In genomic region chr6:15131234-15132195, GRCh38 we compare ENCODE assay signal across 20 cellular contexts.
DNase-seq lines count a peak whose midpoint lies in the region; ATAC-seq, FAIRE-seq and TF ChIP-seq lines count a peak whose summit lies in the region.
"Had no signal": no experiment of that assay in that cellular context is flagged by ENCODE, and none has a peak within 500 bp of the region (broad histone marks: within the 10 kb centered on the region; RNA-seq: fewer than 3 reads in every experiment).

No MANE protein-coding gene starts in this region.

- TF ChIP-seq RAD21 in K562 (CRISPR knock-in tag; conservative IDR thresholded peaks at IDR 0.05 in 1 of 2, IDR thresholded peaks at IDR 0.05 in 1 of 2): no peak

- H4K8ac ChIP-seq in trophoblast cell (ENCODE audit: low read depth, low read length): peak overlapping the region; percentile 14

- H3K4me1 ChIP-seq in K562 (replicated peaks in 1 of 2; ENCODE audit: control insufficient read depth in 2 of 2, insufficient read depth in 2 of 2, low read length in 2 of 2): peaks cover 0 to 11% of the 10 kb centered on the region in 2 experiments; a peak in 2 of 5 replicates
- peaks cover 8 to 14% of the 10 kb centered on the region in 2 experiments for H3K4me1 ChIP-seq in trophoblast cell (ENCODE audit: control insufficient read depth in 1 of 2, insufficient read depth in 2 of 2, low read length in 2 of 2)
- H3K4me1 ChIP-seq: pancreas, SJCRH30 had no signal

- no peaks in the 10 kb centered on the region for H4K20me1 ChIP-seq in K562 (replicated peaks; ENCODE audit: control insufficient read depth, insufficient read depth, low read length)

- ATAC-seq in K562 (peak; percentile 14; the same call in 1 of the 3 replicates), GM18505 (IDR thresholded peaks at IDR 0.05; ENCODE audit: unreplicated experiment) (no peak)
- ATAC-seq: activated T-cell treated with anti-CD3 and anti-CD28 coated beads, Interleukin-2, amount 50 U/mL, for 72 hours; effector memory CD8-positive, alpha-beta T cell; pancreas had no signal

- no peak overlapping the region for H3K4ac ChIP-seq in trophoblast cell (ENCODE audit: low read depth, low read length)

- no peaks in the 10 kb centered on the region for H3K36me3 ChIP-seq in K562 (ENCODE audit: control insufficient read depth, insufficient read depth, low read length)
- no peaks in the 10 kb centered on the region for H3K36me3 ChIP-seq in trophoblast cell (ENCODE audit: control insufficient read depth in 1 of 2, insufficient read depth in 2 of 2, low read length in 2 of 2)
- H3K36me3 ChIP-seq: pancreas, SJCRH30 had no signal

- 64% methylated on average over 12 of the region's 12 CpGs for WGBS in K562 (ENCODE audit: insufficient coverage, low coverage, missing lambda C conversion rate)
- no CpG with 5 or more reads among the region's 12 CpGs for WGBS in trophoblast cell (ENCODE audit: extremely low coverage, insufficient coverage, insufficient read length)

- no peak for TF ChIP-seq EP300 in K562 (IDR thresholded peaks at IDR 0.05; ENCODE audit: low read length)

- H2BK120ac ChIP-seq in trophoblast cell (ENCODE audit: insufficient read depth, low read length, poor library complexity): peak overlapping the region; percentile 65

- H3K23ac ChIP-seq in trophoblast cell (ENCODE audit: low read length): no peak overlapping the region

- H2BK12ac ChIP-seq in trophoblast cell (ENCODE audit: low read length): peak overlapping the region; percentile 82

- H3K27me3 ChIP-seq in K562 (ENCODE audit: control insufficient read depth in 2 of 2, insufficient read depth in 2 of 2, low read length in 2 of 2) (no peaks in the 10 kb centered on the region), trophoblast cell (ENCODE audit: insufficient read depth, low read length) (no peaks in the 10 kb centered on the region)
- H3K27me3 ChIP-seq: pancreas, SJCRH30 had no signal

- H3K14ac ChIP-seq in trophoblast cell (ENCODE audit: low read length): no peak overlapping the region

- TF ChIP-seq CTCF in K562 (IDR thresholded peaks at IDR 0.05 in 2 of 3, conservative IDR thresholded peaks at IDR 0.05 in 1 of 3; ENCODE audit: insufficient read depth in 2 of 3, low read depth in 1 of 3, low read length in 3 of 3): no peak

- H3K79me2 ChIP-seq in K562 (ENCODE audit: control insufficient read depth, insufficient read depth, low read length) (no peaks in the 10 kb centered on the region), trophoblast cell (ENCODE audit: control insufficient read depth, insufficient read depth, low read length, poor library complexity) (peaks cover 2% of the 10 kb centered on the region)

- H3K79me1 ChIP-seq in trophoblast cell (ENCODE audit: low read length): peaks cover 21% of the 10 kb centered on the region

- no peaks in the 10 kb centered on the region for H3K9me1 ChIP-seq in K562 (ENCODE audit: control insufficient read depth, insufficient read depth, low read length)

- H3K9ac ChIP-seq in K562 (ENCODE audit: insufficient read depth in 1 of 2, low read depth in 2 of 2, low read length in 2 of 2): 0 out of 4 replicates have a peak overlapping the region, but pooled peaks of 1 of the 2 experiments have one; percentile 54
- no peak overlapping the region for H3K9ac ChIP-seq in trophoblast cell (ENCODE audit: low read length)
- H3K9ac ChIP-seq: KMS-11 had no signal

- H3K4me2 ChIP-seq in K562 (ENCODE audit: insufficient read depth, low read length) (no peak overlapping the region), trophoblast cell (ENCODE audit: low read length) (no peak overlapping the region)
- H3K4me2 ChIP-seq: KMS-11 had no signal

- peak overlapping the region; percentile 46 for H4K91ac ChIP-seq in trophoblast cell (ENCODE audit: low read depth, low read length)

- intact Hi-C loops in K562 (cut with micrococcal nuclease): no loop called here

- CTCF ChIA-PET in K562 (lab: Yijun Ruan, JAX; ENCODE audit: low intra/inter-chr PET ratio): no interaction called here

- POLR2A ChIA-PET in K562 (lab: Yijun Ruan, JAX): interaction anchor here (0.6 to 1.0 kb wide), 2 partner anchors 42 to 611 kb away, joined by 3 read pairs; no protein-coding TSS in a partner anchor

- H3K4me3 ChIP-seq in K562: no peak overlapping the region
- peak overlapping the region; percentile 30 for H3K4me3 ChIP-seq in trophoblast cell (ENCODE audit: low read depth, low read length)
- H3K4me3 ChIP-seq: pancreas, SJCRH30 had no signal

- no peak overlapping the region for H3K18ac ChIP-seq in trophoblast cell (ENCODE audit: low read length)

- H3K27ac ChIP-seq in K562 (ENCODE audit: extremely low read depth, low read depth, low read length) (no peak overlapping the region), trophoblast cell (ENCODE audit: low read depth, low read length) (peak overlapping the region; percentile 71)
- H3K27ac ChIP-seq: 22Rv1, C4-2B, KMS-11, pancreas, SJCRH30 had no signal

- peak overlapping the region; percentile 29 for H2BK5ac ChIP-seq in trophoblast cell (ENCODE audit: low read depth, low read length, poor library complexity)

- no peak overlapping the region for H4K12ac ChIP-seq in trophoblast cell (ENCODE audit: low read depth, low read length)

- FAIRE-seq in K562 (lab: Jason Lieb, UNC): no peak
- FAIRE-seq: pancreas, TTC549 had no signal

- in situ Hi-C loops in K562 (cut with MboI): no loop called here

- TF ChIP-seq POLR2A in K562 (conservative IDR thresholded peaks at IDR 0.05) (no peak), GM18505 (IDR thresholded peaks at IDR 0.05; ENCODE audit: borderline replicate concordance, extremely low read depth, insufficient read depth, insufficient read length) (no peak)

- DNase-seq in NCI-H2227 (lab: John Stamatoyannopoulos, UW; ENCODE audit: unreplicated experiment) (peak; percentile 28), NCI-H2227 treated with DMSO at 0.1 percent for 48 hours (lab: John Stamatoyannopoulos, UW) (no peak), NCI-H2171 (lab: John Stamatoyannopoulos, UW) (peak; percentile 98), K562 (ENCODE audit: extremely low read depth in 1 of 4, low spot score in 3 of 4) (peak in 1 of 4 experiments; percentile 37), trophoblast cell (no peak), COLO829 (ENCODE audit: low spot score) (no peak)
- no peak for DNase-seq in activated effector memory CD4-positive, alpha-beta T cell treated with anti-CD3 and anti-CD28 coated beads, Interleukin-2, amount 50 U/mL, for 16 hours
- DNase-seq: activated CD4-positive, alpha-beta memory T cell treated with anti-CD3 and anti-CD28 coated beads for 36 hours; activated T-cell treated with anti-CD3 and anti-CD28 coated beads, Interleukin-2, amount 50 U/mL, for 72 hours; cerebellar nuclear complex; DND-41; effector memory CD8-positive, alpha-beta T cell; pancreas; SJCRH30; stimulated activated CD4-positive, alpha-beta T cell treated with anti-CD3 and anti-CD28 coated beads, Interleukin-4, amount 100 ng/mL, for 1 hour had no signal

- BruUV-seq in K562 (replicated peaks; lab: Mats Ljungman, UMichigan): no TSS peak

- H3K9me3 ChIP-seq in K562 (replicated peaks; ENCODE audit: control insufficient read depth, insufficient read depth, low read depth, low read length) (no peaks in the 10 kb centered on the region), trophoblast cell (ENCODE audit: insufficient read depth, low read depth, low read length) (peaks cover 2% of the 10 kb centered on the region)
- H3K9me3 ChIP-seq: pancreas, SJCRH30 had no signal

- H2AK5ac ChIP-seq in trophoblast cell (ENCODE audit: low read length): no peak overlapping the region

- H2AFZ ChIP-seq in K562 (ENCODE audit: low read depth, low read length): peak overlapping the region; percentile 71; the same call in 1 of the 2 replicates
- no peak overlapping the region for H2AFZ ChIP-seq in trophoblast cell (ENCODE audit: insufficient read depth, low read length, poor library complexity)

TF ChIP-seq in K562, 482 proteins besides CTCF, POLR2A, EP300 and RAD21 (continues in another document):
- TF ChIP-seq ZNF184 (CRISPR knock-in tag; IDR thresholded peaks at IDR 0.05) (no peak), NKRF (IDR thresholded peaks at IDR 0.05; ENCODE audit: borderline replicate concordance) (0 out of 2 replicates have a peak, but pooled peaks have one; percentile 22), HDAC3 (IDR thresholded peaks at IDR 0.05; ENCODE audit: borderline replicate concordance, partially characterized antibody) (no peak), SMAD4 (CRISPR knock-in tag; conservative IDR thresholded peaks at IDR 0.05) (no peak), RHOXF2B (CRISPR knock-in tag; conservative IDR thresholded peaks at IDR 0.05) (no peak), NFE2L1 (tag; IDR thresholded peaks at IDR 0.05; ENCODE audit: borderline replicate concordance, low read depth) (0 out of 2 replicates have a peak, but pooled peaks have one; percentile 5), CBX2 (IDR thresholded peaks at IDR 0.05; ENCODE audit: insufficient read depth, low read length, poor library complexity, severe bottlenecking) (no peak), BCOR (IDR thresholded peaks at IDR 0.05) (peak; percentile 40; the same call in 1 of the 2 replicates)

Comparison
In these comparisons a context has a peak if more than half of its experiments do, and no peak if none do; other contexts are left out.
1. DNase-seq: peak in NCI-H2227 (single experiment) and NCI-H2171 (single experiment); none in NCI-H2227 treated with DMSO at 0.1 percent for 48 hours (single experiment), trophoblast cell (0 of 2), COLO829 (single experiment) and activated effector memory CD4-positive, alpha-beta T cell treated with anti-CD3 and anti-CD28 coated beads, Interleukin-2, amount 50 U/mL, for 16 hours (single experiment).